ENCODE assay signal across 8 cellular contexts in the genomic region with DNA sequence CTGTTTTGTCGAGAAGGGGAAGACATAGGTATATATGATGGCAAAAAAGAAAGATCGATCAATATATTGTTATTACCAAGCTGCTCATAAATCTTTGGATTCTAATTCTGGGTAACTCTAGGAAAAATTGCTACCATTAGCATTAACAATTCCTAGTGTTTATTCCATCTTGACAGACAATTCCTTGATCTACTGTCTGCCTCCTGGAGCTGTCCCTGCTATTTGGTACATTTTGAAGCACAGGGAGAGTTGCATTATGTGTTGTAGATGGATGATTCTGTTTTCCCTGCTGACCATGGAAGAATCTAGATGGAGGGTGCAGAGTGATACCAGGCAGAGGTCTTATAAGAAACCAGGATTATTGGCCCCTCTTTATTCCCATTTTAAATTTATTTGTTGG.
"Had no signal": no experiment of that assay in that cellular context is flagged by ENCODE, and none has a peak within 500 bp of the region (broad histone marks: within the 10 kb centered on the region; RNA-seq: fewer than 3 reads in every experiment).

No MANE protein-coding gene starts in this region.

- DNase-seq: IMR-90, KBM-7, KG1 had no signal

- H3K4me3 ChIP-seq: K562 had no signal

- ATAC-seq: HepG2, K562 had no signal

- H3K27ac ChIP-seq: HL-60, KMS-11 had no signal

- H3K27ac Mint-ChIP-seq: IgD-negative memory B cell had no signal

- H3K4me2 ChIP-seq: KMS-11 had no signal

- H3K4me1 Mint-ChIP-seq: IgD-negative memory B cell had no signal

- H3K9ac ChIP-seq: KMS-11 had no signal

- H3K36me3 Mint-ChIP-seq: IgD-negative memory B cell had no signal

- H3K9me3 Mint-ChIP-seq: IgD-negative memory B cell had no signal

- H3K4me3 Mint-ChIP-seq: IgD-negative memory B cell had no signal
